ENCODE assay signal across 8 cellular contexts in the genomic region with DNA sequence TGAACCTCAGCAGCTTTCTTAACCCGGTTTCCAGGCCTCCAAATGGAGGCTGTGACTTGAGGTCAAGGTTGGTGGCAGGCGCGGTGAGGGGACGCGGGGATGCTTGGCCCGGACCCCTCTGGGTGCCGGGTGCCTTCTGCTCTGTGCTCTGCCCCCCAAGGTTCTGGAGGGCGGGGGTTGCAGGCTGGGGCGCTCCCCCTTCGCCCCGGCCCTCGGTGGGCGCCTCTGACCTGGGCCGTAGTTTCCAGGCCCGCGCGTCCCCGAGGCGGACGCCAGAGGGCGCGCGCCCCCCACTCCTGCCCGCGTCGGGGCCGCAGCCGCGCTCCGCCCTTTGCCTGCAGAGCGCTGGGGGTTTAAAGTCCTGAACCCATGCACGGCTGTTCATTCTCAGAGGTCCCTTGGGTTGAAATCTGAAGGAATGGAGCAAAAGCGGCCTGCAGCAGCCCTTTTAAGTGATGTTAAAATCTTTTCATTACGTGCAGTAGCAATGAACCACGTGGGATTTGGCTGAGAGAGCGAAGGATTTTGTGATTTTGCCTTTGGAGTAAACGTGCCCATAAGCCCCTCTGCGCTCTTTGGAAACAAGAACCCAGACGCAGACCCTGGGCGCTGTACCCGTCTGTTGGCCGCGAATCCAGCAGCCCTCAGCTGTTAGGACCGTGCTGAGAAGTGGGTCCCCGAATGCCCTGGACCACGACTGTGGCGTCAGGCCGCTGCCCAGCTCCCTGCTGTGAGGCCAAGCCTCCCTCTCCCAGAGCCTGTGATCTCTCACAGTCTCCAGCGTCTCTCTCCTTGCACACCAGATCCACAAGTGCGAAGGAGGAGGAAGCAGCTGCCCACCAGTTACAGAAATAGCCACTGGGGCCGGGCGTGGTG.
DNase-seq lines count a peak whose midpoint lies in the region; ATAC-seq, FAIRE-seq and TF ChIP-seq lines count a peak whose summit lies in the region.

No MANE protein-coding gene starts in this region.

- no peak for DNase-seq in AG09319 (ENCODE audit: extremely low read depth, low read depth)
- DNase-seq in activated T-cell treated with anti-CD3 and anti-CD28 coated beads, Interleukin-2, amount 50 U/mL, for 72 hours = peak; percentile 14 to 46
- no peak for DNase-seq in keratinocyte (ENCODE audit: low read depth, low spot score)
- DNase-seq in stomach = no peak

- H3K9me1 ChIP-seq in keratinocyte (ENCODE audit: control insufficient read depth, extremely low read depth, insufficient read depth, low read length) = no peaks in the 10 kb centered on the region

- H3K27me3 Mint-ChIP-seq in activated T-cell treated with anti-CD3 and anti-CD28 coated beads, Interleukin-2, amount 50 U/mL, for 72 hours (ENCODE audit: low read depth) = peaks cover 9% of the 10 kb centered on the region

- H3K4me2 ChIP-seq in keratinocyte (ENCODE audit: control insufficient read depth, extremely low read depth, insufficient read depth, low read depth, low read length) = no peak overlapping the region

- H3K9me3 Mint-ChIP-seq in activated T-cell treated with anti-CD3 and anti-CD28 coated beads, Interleukin-2, amount 50 U/mL, for 72 hours = no peaks in the 10 kb centered on the region

- no peak for TF ChIP-seq POLR2A in stomach (IDR thresholded peaks at IDR 0.05)

- no peaks in the 10 kb centered on the region for H4K20me1 ChIP-seq in keratinocyte (ENCODE audit: control insufficient read depth, extremely low read depth, insufficient read depth, low read length)

- peak; percentile 79 for ATAC-seq in GM18498 (IDR thresholded peaks at IDR 0.05; ENCODE audit: unreplicated experiment)
- peak; percentile 86 for ATAC-seq in HG03342 (IDR thresholded peaks at IDR 0.05; ENCODE audit: unreplicated experiment)
- peak; percentile 46 to 53 for ATAC-seq in activated T-cell treated with anti-CD3 and anti-CD28 coated beads, Interleukin-2, amount 50 U/mL, for 72 hours (replicated peaks in 1 of 2)
- no peak for ATAC-seq in GM19035 (IDR thresholded peaks at IDR 0.05; ENCODE audit: unreplicated experiment)
- ATAC-seq in GM21367 (IDR thresholded peaks at IDR 0.05; ENCODE audit: unreplicated experiment) = no peak

- no peaks in the 10 kb centered on the region for H3K36me3 Mint-ChIP-seq in activated T-cell treated with anti-CD3 and anti-CD28 coated beads, Interleukin-2, amount 50 U/mL, for 72 hours (ENCODE audit: insufficient read depth in 2 of 2)

- H3K79me2 ChIP-seq in keratinocyte (ENCODE audit: control insufficient read depth, insufficient read depth, low read length) = no peaks in the 10 kb centered on the region

- TF ChIP-seq EP300 in stomach (IDR thresholded peaks at IDR 0.05) = no peak

- H3K27ac ChIP-seq in keratinocyte (ENCODE audit: control insufficient read depth, insufficient read depth, low read length) (no peak overlapping the region), stomach (no peak overlapping the region)

- H3K9ac ChIP-seq in keratinocyte (ENCODE audit: control insufficient read depth, extremely low read depth, insufficient read depth, low read length) = no peak overlapping the region

- H3K4me1 Mint-ChIP-seq in activated T-cell treated with anti-CD3 and anti-CD28 coated beads, Interleukin-2, amount 50 U/mL, for 72 hours (ENCODE audit: low read depth) = no peaks in the 10 kb centered on the region

- H3K36me3 ChIP-seq in keratinocyte (ENCODE audit: control insufficient read depth in 2 of 2, extremely low read depth in 1 of 2, insufficient read depth in 2 of 2, low read length in 2 of 2) (no peaks in the 10 kb centered on the region), stomach (no peaks in the 10 kb centered on the region)

- no peak overlapping the region for H3K27ac Mint-ChIP-seq in activated T-cell treated with anti-CD3 and anti-CD28 coated beads, Interleukin-2, amount 50 U/mL, for 72 hours

- H3K4me3 Mint-ChIP-seq in activated T-cell treated with anti-CD3 and anti-CD28 coated beads, Interleukin-2, amount 50 U/mL, for 72 hours = no peak overlapping the region

- H2AFZ ChIP-seq in keratinocyte (ENCODE audit: control insufficient read depth, low read length) = no peak overlapping the region

- WGBS in stomach, 5 donors = 29 to 60% (median 33%) methylated on average over 21 to 52 of the region's 52 CpGs

- TF ChIP-seq CTCF in AG09319 (IDR thresholded peaks at IDR 0.05; ENCODE audit: low read depth, low read length) (peak; percentile 7), keratinocyte (optimal IDR thresholded peaks at IDR 0.05 in 1 of 3, IDR thresholded peaks at IDR 0.05 in 1 of 3, conservative IDR thresholded peaks at IDR 0.05 in 1 of 3; ENCODE audit: extremely low read depth in 1 of 3, insufficient read depth in 2 of 3, low read length in 3 of 3) (peak; percentile 26 to 65 (median 56)), stomach (IDR thresholded peaks at IDR 0.05) (peak in 4 of 7 experiments; percentile 28 to 72 (median 62))

- no peak overlapping the region for H3K4me3 ChIP-seq in keratinocyte (ENCODE audit: control insufficient read depth in 2 of 3, extremely low read depth in 1 of 3, insufficient read depth in 2 of 3, low read depth in 1 of 3, low read length in 3 of 3)
- H3K4me3 ChIP-seq in stomach = no peak overlapping the region

- FAIRE-seq in keratinocyte (lab: Jason Lieb, UNC) = no peak

- H3K9me3 ChIP-seq in keratinocyte (ENCODE audit: control insufficient read depth, low read depth, low read length) = no peaks in the 10 kb centered on the region
- peaks cover 0 to 6% (median 3%) of the 10 kb centered on the region in 4 donors for H3K9me3 ChIP-seq in stomach

- H3K27me3 ChIP-seq in keratinocyte (ENCODE audit: control insufficient read depth, extremely low read depth, insufficient read depth, low read length) (peaks cover 9% of the 10 kb centered on the region), stomach (peaks cover 0 to 32% (median 8%) of the 10 kb centered on the region in 3 donors)

- dilution Hi-C loops in keratinocyte (cut with MboI; ENCODE audit: extremely low pct_ligation_motif_present, low sequenced_read_pairs) = no loop called here

- H3K4me1 ChIP-seq in keratinocyte (ENCODE audit: control insufficient read depth, extremely low read depth, insufficient read depth, low read length) (no peaks in the 10 kb centered on the region), stomach (peaks cover 0 to 7% (median 3%) of the 10 kb centered on the region in 4 donors)

- intact Hi-C loops in stomach (cut with DNase I; ENCODE audit: low total_unique reads) = no loop called here

Comparison
In these comparisons a context has a peak if more than half of its experiments do, and no peak if none do; other contexts are left out.
1. DNase-seq: peak in activated T-cell treated with anti-CD3 and anti-CD28 coated beads, Interleukin-2, amount 50 U/mL, for 72 hours (2 of 2); none in AG09319 (single experiment), keratinocyte (single experiment) and stomach (single experiment).
2. CTCF ChIP-seq: peak in every context shown above with its lines; median percentile 62 in stomach; 56 in keratinocyte; 7 in AG09319.
3. ATAC-seq: peak in GM18498 (single experiment), HG03342 (single experiment) and activated T-cell treated with anti-CD3 and anti-CD28 coated beads, Interleukin-2, amount 50 U/mL, for 72 hours (2 of 2); none in GM19035 (single experiment) and GM21367 (single experiment).